In genomic region chr17:12098568-12098967, GRCh38 we compare ENCODE assay signal across 15 cellular contexts.
DNase-seq lines count a peak whose midpoint lies in the region; ATAC-seq lines count a peak whose summit lies in the region.
"Had no signal": no experiment of that assay in that cellular context is flagged by ENCODE, and none has a peak within 500 bp of the region (broad histone marks: within the 10 kb centered on the region; RNA-seq: fewer than 3 reads in every experiment).

No MANE protein-coding gene starts in this region.

- ATAC-seq in GM18867 (IDR thresholded peaks at IDR 0.05; ENCODE audit: unreplicated experiment) (peak; percentile 88), GM21526 (IDR thresholded peaks at IDR 0.05; ENCODE audit: low FRiP score, unreplicated experiment) (peak; percentile 88), HG03097 (IDR thresholded peaks at IDR 0.05; ENCODE audit: low FRiP score, unreplicated experiment) (peak; percentile 89), memory B cell (ENCODE audit: low read depth) (peak; percentile 99)
- ATAC-seq: gastroesophageal sphincter had no signal

- no peak overlapping the region for H3K27ac Mint-ChIP-seq in memory B cell
- H3K27ac Mint-ChIP-seq: CD4-positive, CD25-positive, alpha-beta regulatory T cell; neural progenitor cell had no signal

- H3K9me3 Mint-ChIP-seq in memory B cell, result no peaks in the 10 kb centered on the region

- H3K27me3 Mint-ChIP-seq in memory B cell, result no peaks in the 10 kb centered on the region
- H3K27me3 Mint-ChIP-seq: CD4-positive, CD25-positive, alpha-beta regulatory T cell had no signal

- no peak overlapping the region for H3K4me3 Mint-ChIP-seq in memory B cell
- H3K4me3 Mint-ChIP-seq: CD4-positive, CD25-positive, alpha-beta regulatory T cell; neural progenitor cell had no signal

- DNase-seq in memory B cell (ENCODE audit: low spot score in 2 of 2) (peak in 1 of 2 donors; percentile 1), T1000 (lab: John Stamatoyannopoulos, UW) (no peak), HPDE6-E6E7 (ENCODE audit: extremely low spot score) (no peak), NCI-H2227 (lab: John Stamatoyannopoulos, UW; ENCODE audit: unreplicated experiment) (no peak)
- no peak for DNase-seq in stimulated activated CD4-positive, alpha-beta T cell treated with anti-CD3 and anti-CD28 coated beads, Interleukin-15, amount 100 ng/mL, for 24 hours
- DNase-seq: CD4-positive, CD25-positive, alpha-beta regulatory T cell; HCEC 1CT; KBM-7; NCI-H2171 treated with DMSO at 0.1 percent for 48 hours; Peyer's patch had no signal

- H3K4me1 Mint-ChIP-seq in memory B cell, result peaks cover 10% of the 10 kb centered on the region
- H3K4me1 Mint-ChIP-seq: neural progenitor cell had no signal

- H3K36me3 Mint-ChIP-seq in memory B cell, result peaks cover 39% of the 10 kb centered on the region
